Comparison of ENCODE assay signal across 25 cellular contexts in the genomic region with DNA sequence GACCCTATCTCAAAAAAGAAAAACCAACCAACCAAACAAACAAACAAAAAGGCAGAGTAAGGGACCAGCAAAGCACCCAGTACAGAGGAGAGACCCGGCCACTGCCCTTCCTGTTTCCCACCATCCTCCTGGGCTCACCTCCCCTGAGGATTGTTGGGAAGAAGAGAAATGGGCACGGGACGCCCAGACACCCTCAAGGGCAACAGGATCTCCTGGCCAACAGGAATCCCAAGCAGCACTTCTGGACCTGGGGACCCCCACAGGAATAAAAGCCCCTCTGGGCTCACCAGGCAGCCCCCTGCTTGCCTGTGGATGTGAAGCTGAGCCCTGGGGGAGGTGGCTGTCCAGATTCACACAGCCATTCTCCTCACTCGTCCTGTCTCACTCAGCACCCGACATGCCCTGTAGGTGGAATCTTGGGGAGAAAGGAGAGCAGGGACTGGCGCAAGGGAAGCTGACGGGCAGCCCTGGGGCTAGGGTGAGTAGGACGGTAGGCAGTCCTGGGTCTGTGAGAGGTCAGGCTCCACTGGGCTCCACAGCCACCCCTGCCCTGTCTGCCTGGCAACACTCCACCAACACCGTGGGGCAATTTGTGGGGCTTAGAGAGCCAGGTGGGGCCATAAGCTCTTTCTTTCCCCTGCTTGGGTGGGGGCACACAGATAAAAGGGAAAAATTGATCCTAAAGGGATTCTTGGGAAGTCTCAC. TPM values are rescaled to one million over a fixed set of nuclear protein-coding genes. Genes with fewer than 3 reads are reported as not detected.
"Had no signal": no experiment of that assay in that cellular context is flagged by ENCODE, and none has a peak within 500 bp of the region (broad histone marks: within the 10 kb centered on the region; RNA-seq: fewer than 3 reads in every experiment).

No MANE protein-coding gene starts in this region.

- H3K27ac Mint-ChIP-seq: activated CD4-positive, alpha-beta memory T cell treated with anti-CD3 and anti-CD28 coated beads, Interleukin-2, amount 10 ng/mL, durations not matched to agents 7 days and 5 days; activated CD4-positive, alpha-beta T cell treated with anti-CD3 and anti-CD28 coated beads for 36 hours; activated naive CD4-positive, alpha-beta T cell treated with anti-CD3 and anti-CD28 coated beads for 36 hours; activated naive CD8-positive, alpha-beta T cell treated with anti-CD3 and anti-CD28 coated beads, Interleukin-2, amount 10 ng/mL, durations not matched to agents 7 days and 5 days; activated T-helper 17 cell treated with anti-CD3 and anti-CD28 coated beads, Interleukin-2, amount 50 U/mL, for 72 hours; T-cell had no signal

- H3K27ac ChIP-seq: adrenal gland, breast epithelium, SK-N-MC, WERI-Rb-1 had no signal

- H3K4me3 Mint-ChIP-seq: activated CD4-positive, alpha-beta memory T cell treated with anti-CD3 and anti-CD28 coated beads, Interleukin-2, amount 10 ng/mL, durations not matched to agents 7 days and 5 days; activated CD4-positive, alpha-beta T cell treated with anti-CD3 and anti-CD28 coated beads for 36 hours; activated naive CD4-positive, alpha-beta T cell treated with anti-CD3 and anti-CD28 coated beads for 36 hours; activated naive CD8-positive, alpha-beta T cell treated with anti-CD3 and anti-CD28 coated beads, Interleukin-2, amount 10 ng/mL, durations not matched to agents 7 days and 5 days; activated T-helper 17 cell treated with anti-CD3 and anti-CD28 coated beads, Interleukin-2, amount 50 U/mL, for 72 hours; T-cell had no signal

- H3K27me3 ChIP-seq: adrenal gland, breast epithelium had no signal

- H3K36me3 Mint-ChIP-seq: activated naive CD8-positive, alpha-beta T cell treated with anti-CD3 and anti-CD28 coated beads, Interleukin-2, amount 10 ng/mL, durations not matched to agents 7 days and 5 days; T-cell had no signal

- DNase-seq: activated CD4-positive, alpha-beta memory T cell treated with anti-CD3 and anti-CD28 coated beads, Interleukin-2, amount 10 ng/mL, durations not matched to agents 7 days and 5 days; activated CD4-positive, alpha-beta T cell treated with anti-CD3 and anti-CD28 coated beads for 36 hours; activated CD4-positive, alpha-beta T cell treated with anti-CD3 and anti-CD28 coated beads, Interleukin-2, amount 50 U/mL, for 1 hour; activated gamma-delta T cell; activated naive CD4-positive, alpha-beta T cell treated with anti-CD3 and anti-CD28 coated beads for 36 hours; activated naive CD8-positive, alpha-beta T cell treated with anti-CD3 and anti-CD28 coated beads, Interleukin-2, amount 10 ng/mL, durations not matched to agents 7 days and 5 days; activated T-cell treated with anti-CD3 and anti-CD28 coated beads for 4 hours; activated T-cell treated with anti-CD3 and anti-CD28 coated beads, Interleukin-2, amount 50 U/mL, for 48 hours; adrenal gland; central memory CD4-positive, alpha-beta T cell; Karpas-422; MM.1S; NCI-H1930; NCI-H2171; NCI-H2227 treated with DMSO at 0.1 percent for 48 hours; NCI-H446 treated with DMSO at 0.1 percent for 48 hours; NCI-H526 treated with DMSO at 0.1 percent for 48 hours; NCI-H82; SIG-M5; T-cell; WERI-Rb-1 had no signal

- ATAC-seq: activated CD4-positive, alpha-beta T cell treated with anti-CD3 and anti-CD28 coated beads for 36 hours; activated T-helper 17 cell treated with anti-CD3 and anti-CD28 coated beads, Interleukin-2, amount 50 U/mL, for 72 hours; K562; T-cell had no signal

- H3K9me3 Mint-ChIP-seq: activated CD4-positive, alpha-beta memory T cell treated with anti-CD3 and anti-CD28 coated beads, Interleukin-2, amount 10 ng/mL, durations not matched to agents 7 days and 5 days; activated naive CD4-positive, alpha-beta T cell treated with anti-CD3 and anti-CD28 coated beads for 36 hours; activated naive CD8-positive, alpha-beta T cell treated with anti-CD3 and anti-CD28 coated beads, Interleukin-2, amount 10 ng/mL, durations not matched to agents 7 days and 5 days; activated T-helper 17 cell treated with anti-CD3 and anti-CD28 coated beads, Interleukin-2, amount 50 U/mL, for 72 hours; T-cell had no signal

- H3K36me3 ChIP-seq: adrenal gland, breast epithelium, WERI-Rb-1 had no signal

- H3K27me3 Mint-ChIP-seq: activated T-helper 17 cell treated with anti-CD3 and anti-CD28 coated beads, Interleukin-2, amount 50 U/mL, for 72 hours had no signal

- H3K4me1 ChIP-seq: breast epithelium had no signal

- H3K4me3 ChIP-seq: adrenal gland, breast epithelium, K562, SK-N-MC had no signal

- H3K9me3 ChIP-seq: adrenal gland, breast epithelium had no signal

RNA-seq across cellular contexts. Expression of a gene that starts 18.8 kb away (rescaled TPM):
- total RNA-seq: activated CD4-positive, alpha-beta T cell treated with anti-CD3 and anti-CD28 coated beads for 36 hours; activated naive CD4-positive, alpha-beta T cell treated with anti-CD3 and anti-CD28 coated beads for 36 hours; T-cell had no signal
